ENCODE assay signal across 27 cellular contexts in genomic region chr13:84649853-84650252, GRCh38.
DNase-seq lines count a peak whose midpoint lies in the region; ATAC-seq and TF ChIP-seq lines count a peak whose summit lies in the region.
"Had no signal": no experiment of that assay in that cellular context is flagged by ENCODE, and none has a peak within 500 bp of the region (broad histone marks: within the 10 kb centered on the region; RNA-seq: fewer than 3 reads in every experiment).

No MANE protein-coding gene starts in this region.

- in situ Hi-C loops in GM23248 (cut with MboI), result no loop called here
- in situ Hi-C loops in G401 (cut with HindIII; ENCODE audit: low sequenced_read_pairs), result no loop called here

- CTCF ChIA-PET in HEK293T (lab: Yijun Ruan, JAX), result no interaction called here

- no peaks in the 10 kb centered on the region for H4K20me1 ChIP-seq in GM23248 (ENCODE audit: insufficient read depth)

- 30 to 41% methylated on average over 4 of the region's 4 CpGs for WGBS in GM23248 (ENCODE audit: low coverage in 1 of 2, low lambda C conversion rate in 2 of 2, missing lambda C conversion rate in 2 of 2), 2 experiments

- H3K27ac ChIP-seq in GM23248 (no peak overlapping the region), foreskin keratinocyte (no peak overlapping the region)
- H3K27ac ChIP-seq: dorsolateral prefrontal cortex, epithelial cell of prostate, gastroesophageal sphincter, tibial artery, WERI-Rb-1 had no signal

- H3K27me3 ChIP-seq in GM23248 (replicated peaks; ENCODE audit: insufficient read depth) (no peaks in the 10 kb centered on the region), foreskin keratinocyte (no peaks in the 10 kb centered on the region)
- H3K27me3 ChIP-seq: dorsolateral prefrontal cortex, gastroesophageal sphincter, tibial artery had no signal

- TF ChIP-seq CTCF in foreskin keratinocyte (conservative IDR thresholded peaks at IDR 0.05), result no peak

- DNase-seq in A172 (ENCODE audit: low spot score) (peak; percentile 32), GM23248 (peak; percentile 52), RKO (ENCODE audit: low spot score) (peak; percentile 79), foreskin keratinocyte (peak in 1 of 2 donors; percentile 30), HEK293T (ENCODE audit: extremely low spot score) (no peak), KG1 (lab: John Stamatoyannopoulos, UW) (no peak), Ammon's horn (ENCODE audit: low spot score) (no peak), G401 (ENCODE audit: low spot score) (no peak)
- DNase-seq: activated CD4-positive, alpha-beta memory T cell treated with anti-CD3 and anti-CD28 coated beads, Interleukin-2, amount 10 ng/mL, durations not matched to agents 7 days and 5 days; activated naive CD4-positive, alpha-beta T cell; amniotic stem cell; CD4-positive, alpha-beta T cell; central memory CD4-positive, alpha-beta T cell; dorsolateral prefrontal cortex; GOT3; left colon; NCI-H1417 treated with DMSO at 0.1 percent for 48 hours; NCI-H2171; NCI-H526; nephron progenitor cell; SHP77 treated with DMSO at 0.1 percent for 48 hours; small intestine; stimulated activated naive CD8-positive, alpha-beta T cell treated with anti-CD3 and anti-CD28 coated beads, Interleukin-15, Interleukin-2, amounts not matched to agents 100 U/mL and 50 U/mL, for 24 hours; tibial artery; WERI-Rb-1 had no signal

- no peak overlapping the region for H3K9ac ChIP-seq in GM23248

- H3K36me3 ChIP-seq in GM23248 (ENCODE audit: low read depth), result no peaks in the 10 kb centered on the region
- H3K36me3 ChIP-seq: gastroesophageal sphincter, tibial artery, WERI-Rb-1 had no signal

- no peak overlapping the region for H2AFZ ChIP-seq in GM23248

- POLR2A ChIA-PET in HEK293T (lab: Yijun Ruan, JAX), result no interaction called here

- H3K4me1 ChIP-seq in GM23248 (ENCODE audit: insufficient read depth), result peaks cover 27% of the 10 kb centered on the region
- peaks cover 22% of the 10 kb centered on the region for H3K4me1 ChIP-seq in foreskin keratinocyte

- H3K9me2 ChIP-seq in GM23248 (ENCODE audit: insufficient read depth), result no peaks in the 10 kb centered on the region

- peak overlapping the region; percentile 11 for H3K4me2 ChIP-seq in GM23248 (ENCODE audit: unreplicated experiment)

- no peaks in the 10 kb centered on the region for H3K79me2 ChIP-seq in GM23248 (ENCODE audit: insufficient read depth)

- H3F3A ChIP-seq in GM23248 (ENCODE audit: insufficient read depth), result peaks cover 10% of the 10 kb centered on the region

- no peak overlapping the region for H3K4me3 ChIP-seq in GM23248
- H3K4me3 ChIP-seq: dorsolateral prefrontal cortex, gastroesophageal sphincter, tibial artery had no signal

- peak; percentile 33 for ATAC-seq in foreskin keratinocyte
- ATAC-seq: gastroesophageal sphincter; left colon; stimulated activated naive CD8-positive, alpha-beta T cell treated with anti-CD3 and anti-CD28 coated beads, Interleukin-15, Interleukin-2, amounts not matched to agents 100 U/mL and 50 U/mL, for 24 hours had no signal

- no peaks in the 10 kb centered on the region for H3K9me3 ChIP-seq in GM23248 (ENCODE audit: low read depth)
- H3K9me3 ChIP-seq: gastroesophageal sphincter, tibial artery had no signal

TF ChIP-seq in HEK293T, 16 proteins besides CTCF, POLR2A, EP300 and RAD21:
- TF ChIP-seq ARNT (IDR thresholded peaks at IDR 0.05) (no peak), HDGF (IDR thresholded peaks at IDR 0.05; ENCODE audit: borderline replicate concordance) (no peak)
TF ChIP-seq in HEK293T: peak in this region for 0.

Comparison
In these comparisons a context has a peak if more than half of its experiments do, and no peak if none do; other contexts are left out.
1. DNase-seq: peak in A172 (single experiment), GM23248 (single experiment) and RKO (single experiment); none in HEK293T (single experiment), KG1 (single experiment), Ammon's horn (single experiment) and G401 (single experiment).